In the genomic region with DNA sequence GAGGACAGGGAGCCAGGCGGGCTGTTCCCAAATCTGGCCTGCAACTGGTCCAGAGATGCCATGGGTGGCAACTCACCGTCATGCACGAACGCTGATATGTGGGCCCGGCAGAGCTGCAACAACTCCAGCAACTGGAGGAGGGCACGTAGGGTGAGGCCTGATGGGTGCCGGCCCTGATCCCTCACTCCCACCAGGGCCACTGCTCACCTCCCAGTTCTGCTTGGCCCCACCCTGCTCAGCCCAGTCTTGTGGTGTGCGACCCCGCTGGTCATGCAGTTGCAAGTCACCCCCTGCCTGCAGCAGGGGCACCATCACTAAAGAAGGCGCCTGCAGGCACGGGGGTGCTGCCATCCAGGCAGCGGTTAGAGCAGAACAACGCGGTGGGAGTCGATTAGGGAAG, we compare ENCODE assay signal across 1 cellular context.
TF ChIP-seq lines count a peak whose summit lies in the region.

No MANE protein-coding gene starts in this region.

TF ChIP-seq in IMR-90, 13 proteins besides CTCF, POLR2A, EP300 and RAD21:
- TF ChIP-seq MAZ (IDR thresholded peaks at IDR 0.05; ENCODE audit: borderline replicate concordance, low read depth, low read length): no peak
- no peak for TF ChIP-seq RFX5 (IDR thresholded peaks at IDR 0.05; ENCODE audit: low read depth, low read length)
- no peak for TF ChIP-seq ELK1 (IDR thresholded peaks at IDR 0.05; ENCODE audit: borderline replicate concordance, low read depth, low read length)
- TF ChIP-seq NFE2L2 (IDR thresholded peaks at IDR 0.05; ENCODE audit: low read depth, low read length): no peak
- no peak for TF ChIP-seq FOS (IDR thresholded peaks at IDR 0.05; ENCODE audit: low read depth, low read length)
- no peak for TF ChIP-seq CEBPB (IDR thresholded peaks at IDR 0.05; ENCODE audit: low read depth, low read length)
- TF ChIP-seq BHLHE40 (IDR thresholded peaks at IDR 0.05; ENCODE audit: low read depth, low read length): no peak
- no peak for TF ChIP-seq MAFK (IDR thresholded peaks at IDR 0.05; ENCODE audit: low read depth, low read length)
- no peak for TF ChIP-seq MXI1 (IDR thresholded peaks at IDR 0.05; ENCODE audit: borderline replicate concordance, low read depth, low read length)
- TF ChIP-seq USF2 (IDR thresholded peaks at IDR 0.05; ENCODE audit: low read depth, low read length): no peak
- no peak for TF ChIP-seq CHD1 (IDR thresholded peaks at IDR 0.05; ENCODE audit: low read depth, low read length)
